23 cellular contexts compared by ENCODE assay signal in genomic region chr7:102283477-102284189, GRCh38. TPM values are rescaled to one million over a fixed set of nuclear protein-coding genes. Genes with fewer than 3 reads are reported as not detected.
DNase-seq lines count a peak whose midpoint lies in the region; ATAC-seq, FAIRE-seq and TF ChIP-seq lines count a peak whose summit lies in the region.
"Had no signal": no experiment of that assay in that cellular context is flagged by ENCODE, and none has a peak within 500 bp of the region (broad histone marks: within the 10 kb centered on the region; RNA-seq: fewer than 3 reads in every experiment).

No MANE protein-coding gene starts in this region.

- intact Hi-C loops in OCI-LY7 (cut with micrococcal nuclease; ENCODE audit: unreplicated experiment) = no loop called here
- intact Hi-C loops in endothelial cell of umbilical vein (cut with micrococcal nuclease) = no loop called here

- H3K27ac Mint-ChIP-seq in stimulated activated effector memory CD8-positive, alpha-beta T cell treated with anti-CD3 and anti-CD28 coated beads, Interleukin-12 subunit alpha, Interleukin-12 subunit beta, amount 100 ng/mL, for 72 hours = peak overlapping the region; percentile 66
- no peak overlapping the region for H3K27ac Mint-ChIP-seq in stimulated activated naive CD8-positive, alpha-beta T cell treated with anti-CD3 and anti-CD28 coated beads, Interleukin-15, amount 100 ng/mL, for 72 hours

- H3K27me3 ChIP-seq in DOHH2 (ENCODE audit: control insufficient read depth, low read length) (peaks cover 6% of the 10 kb centered on the region; the same call in 1 of the 2 replicates), endothelial cell of umbilical vein (ENCODE audit: control insufficient read depth in 2 of 2, insufficient read depth in 2 of 2, low read length in 2 of 2) (peaks cover 0 to 5% of the 10 kb centered on the region in 2 experiments)
- H3K27me3 ChIP-seq: brain microvascular endothelial cell, ovary, right atrium auricular region had no signal

- dilution Hi-C loops in endothelial cell of umbilical vein (cut with MboI; ENCODE audit: extremely low pct_ligation_motif_present, low sequenced_read_pairs) = no loop called here

- H3K4me3 ChIP-seq in DOHH2 (ENCODE audit: low read length) = no peak overlapping the region
- no peak overlapping the region for H3K4me3 ChIP-seq in OCI-LY7 (ENCODE audit: low read depth, low read length, poor library complexity, severe bottlenecking)
- H3K4me3 ChIP-seq in endothelial cell of umbilical vein (replicated peaks in 1 of 3; ENCODE audit: insufficient read depth in 1 of 3, low read depth in 1 of 3, low read length in 3 of 3) = no peak overlapping the region
- H3K4me3 ChIP-seq: ovary, right atrium auricular region had no signal

- TF ChIP-seq CTCF in DOHH2 (IDR thresholded peaks at IDR 0.05; ENCODE audit: low read depth, low read length, poor library complexity, severe bottlenecking) = no peak
- TF ChIP-seq CTCF in OCI-LY7 (conservative IDR thresholded peaks at IDR 0.05; ENCODE audit: low read length) = no peak
- no peak for TF ChIP-seq CTCF in endothelial cell of umbilical vein (IDR thresholded peaks at IDR 0.05; ENCODE audit: extremely low read depth in 1 of 2, insufficient read depth in 1 of 2, low read depth in 1 of 2, low read length in 2 of 2)

- DNase-seq in OCI-LY7 (ENCODE audit: low spot score) (no peak), endothelial cell of umbilical vein (ENCODE audit: low read depth, low spot score) (no peak), NCI-H1105 treated with DMSO at 0.1 percent for 48 hours (lab: John Stamatoyannopoulos, UW) (no peak)
- no peak for DNase-seq in stimulated activated effector memory CD8-positive, alpha-beta T cell treated with anti-CD3 and anti-CD28 coated beads, Interleukin-12 subunit alpha, Interleukin-12 subunit beta, amount 100 ng/mL, for 72 hours (ENCODE audit: low spot score in 2 of 2)
- DNase-seq in stimulated activated naive CD8-positive, alpha-beta T cell treated with anti-CD3 and anti-CD28 coated beads, Interleukin-15, amount 100 ng/mL, for 72 hours = no peak
- DNase-seq: activated CD4-positive, CD25-positive, alpha-beta regulatory T cell treated with anti-CD3 and anti-CD28 coated beads, Interleukin-2, amount 50 U/mL, for 72 hours; brain microvascular endothelial cell; DMS79 treated with DMSO at 0.1 percent for 48 hours; HCEC 1CT; head of caudate nucleus; mesenchymal stem cell; NCI-H1092 treated with DMSO at 0.1 percent for 48 hours; NCI-H2029 treated with DMSO at 0.1 percent for 48 hours; NCI-H446; NCI-H82; ovary; SHP77 treated with DMSO at 0.1 percent for 48 hours; spleen; stimulated activated CD4-positive, alpha-beta T cell treated with anti-CD3 and anti-CD28 coated beads, Interleukin-2, amount 100 ng/mL, for 48 hours had no signal

- no peak overlapping the region for H3K9ac ChIP-seq in endothelial cell of umbilical vein (replicated peaks; ENCODE audit: extremely low read depth, insufficient read depth, low read length)

- no peaks in the 10 kb centered on the region for H3K9me3 Mint-ChIP-seq in stimulated activated effector memory CD8-positive, alpha-beta T cell treated with anti-CD3 and anti-CD28 coated beads, Interleukin-12 subunit alpha, Interleukin-12 subunit beta, amount 100 ng/mL, for 72 hours
- H3K9me3 Mint-ChIP-seq in stimulated activated naive CD8-positive, alpha-beta T cell treated with anti-CD3 and anti-CD28 coated beads, Interleukin-15, amount 100 ng/mL, for 72 hours = no peaks in the 10 kb centered on the region

- H3K27me3 Mint-ChIP-seq in stimulated activated naive CD8-positive, alpha-beta T cell treated with anti-CD3 and anti-CD28 coated beads, Interleukin-15, amount 100 ng/mL, for 72 hours = peaks cover 20% of the 10 kb centered on the region

- peaks cover 22% of the 10 kb centered on the region for H3K4me1 Mint-ChIP-seq in stimulated activated effector memory CD8-positive, alpha-beta T cell treated with anti-CD3 and anti-CD28 coated beads, Interleukin-12 subunit alpha, Interleukin-12 subunit beta, amount 100 ng/mL, for 72 hours
- peaks cover 41% of the 10 kb centered on the region for H3K4me1 Mint-ChIP-seq in stimulated activated naive CD8-positive, alpha-beta T cell treated with anti-CD3 and anti-CD28 coated beads, Interleukin-15, amount 100 ng/mL, for 72 hours

- CTCF ChIA-PET in OCI-LY7 (lab: Charles Lee; ENCODE audit: unreplicated experiment) = interaction anchor here (0.6 kb wide), 1 partner anchor 418 kb away, joined by 5 read pairs; no protein-coding TSS in a partner anchor
- CTCF ChIA-PET in endothelial cell of umbilical vein (lab: Charles Lee) = interaction anchor here (0.7 to 1.2 kb wide), 2 partner anchors 37 to 109 kb away, joined by 3 read pairs; no protein-coding TSS in a partner anchor

- FAIRE-seq in endothelial cell of umbilical vein (lab: Jason Lieb, UNC) = no peak

- TF ChIP-seq POLR2A in endothelial cell of umbilical vein (IDR thresholded peaks at IDR 0.05; ENCODE audit: low read depth, low read length) = no peak

- H3K9me2 ChIP-seq in DOHH2 (replicated peaks; ENCODE audit: control insufficient read depth, low read length) (no peaks in the 10 kb centered on the region), OCI-LY7 (ENCODE audit: insufficient read depth, low read length) (no peaks in the 10 kb centered on the region)

- POLR2A ChIA-PET in OCI-LY7 (lab: Charles Lee) (interaction anchor here (0.5 to 0.7 kb wide), 3 partner anchors 18 to 1038 kb away, joined by 3 to 6 read pairs (median 3); no protein-coding TSS in a partner anchor), endothelial cell of umbilical vein (lab: Charles Lee) (interaction anchor here (0.7 kb wide), 1 partner anchor 112 kb away, joined by 4 read pairs; no protein-coding TSS in a partner anchor)

- H3K36me3 Mint-ChIP-seq in stimulated activated effector memory CD8-positive, alpha-beta T cell treated with anti-CD3 and anti-CD28 coated beads, Interleukin-12 subunit alpha, Interleukin-12 subunit beta, amount 100 ng/mL, for 72 hours = peaks cover 6% of the 10 kb centered on the region

- H3K4me1 ChIP-seq in DOHH2 (ENCODE audit: control insufficient read depth, low read length) = peaks cover 60% of the 10 kb centered on the region
- peaks cover 61% of the 10 kb centered on the region for H3K4me1 ChIP-seq in OCI-LY7 (ENCODE audit: insufficient read depth, low read length, poor library complexity, severe bottlenecking)
- peaks cover 10% of the 10 kb centered on the region for H3K4me1 ChIP-seq in endothelial cell of umbilical vein (ENCODE audit: control insufficient read depth, extremely low read depth, insufficient read depth, low read length)

- peaks cover 18% of the 10 kb centered on the region for H3K79me2 ChIP-seq in DOHH2 (ENCODE audit: control insufficient read depth, low read length)
- H3K79me2 ChIP-seq in OCI-LY7 (ENCODE audit: insufficient read depth, low read depth, low read length) = peaks cover 18% of the 10 kb centered on the region
- H3K79me2 ChIP-seq in endothelial cell of umbilical vein (ENCODE audit: control insufficient read depth, insufficient read depth, low read length) = no peaks in the 10 kb centered on the region

- H3K4me2 ChIP-seq in DOHH2 (ENCODE audit: low read length) (peak overlapping the region; percentile 18), OCI-LY7 (ENCODE audit: low read length) (peak overlapping the region; percentile 45), endothelial cell of umbilical vein (ENCODE audit: insufficient read depth, low read length) (no peak overlapping the region)

- H2AFZ ChIP-seq in OCI-LY7 (ENCODE audit: low read length) (no peak overlapping the region), endothelial cell of umbilical vein (ENCODE audit: low read depth, low read length) (no peak overlapping the region)

- peaks cover 10% of the 10 kb centered on the region for H3K36me3 ChIP-seq in DOHH2 (ENCODE audit: control insufficient read depth, low read length)
- peaks cover 11% of the 10 kb centered on the region for H3K36me3 ChIP-seq in OCI-LY7 (ENCODE audit: insufficient read depth, low read length)
- no peaks in the 10 kb centered on the region for H3K36me3 ChIP-seq in endothelial cell of umbilical vein (ENCODE audit: control insufficient read depth in 2 of 2, extremely low read depth in 1 of 2, insufficient read depth in 2 of 2, low read length in 2 of 2)
- H3K36me3 ChIP-seq: brain microvascular endothelial cell, ovary, right atrium auricular region, spleen had no signal

- H4K20me1 ChIP-seq in DOHH2 (ENCODE audit: control insufficient read depth, insufficient read depth, low read depth, low read length) (no peaks in the 10 kb centered on the region), OCI-LY7 (ENCODE audit: insufficient read depth, low read length) (no peaks in the 10 kb centered on the region), endothelial cell of umbilical vein (replicated peaks; ENCODE audit: control insufficient read depth, extremely low read depth, insufficient read depth, low read length) (no peaks in the 10 kb centered on the region)

- H3K27ac ChIP-seq in DOHH2 (ENCODE audit: low read depth, low read length) (no peak overlapping the region), OCI-LY7 (ENCODE audit: low read depth, low read length, poor library complexity, severe bottlenecking) (peak overlapping the region; percentile 32), endothelial cell of umbilical vein (ENCODE audit: insufficient read depth, low read depth, low read length) (no peak overlapping the region)
- H3K27ac ChIP-seq: brain microvascular endothelial cell, ovary, right atrium auricular region had no signal

- ATAC-seq in stimulated activated effector memory CD8-positive, alpha-beta T cell treated with anti-CD3 and anti-CD28 coated beads, Interleukin-12 subunit alpha, Interleukin-12 subunit beta, amount 100 ng/mL, for 72 hours = no peak
- ATAC-seq in stimulated activated naive CD8-positive, alpha-beta T cell treated with anti-CD3 and anti-CD28 coated beads, Interleukin-15, amount 100 ng/mL, for 72 hours = no peak
- no peak for ATAC-seq in HG02571 (IDR thresholded peaks at IDR 0.05; ENCODE audit: unreplicated experiment)
- ATAC-seq: stimulated activated naive CD8-positive, alpha-beta T cell treated with anti-CD3 and anti-CD28 coated beads, Interleukin-15, Interleukin-2, amounts not matched to agents 100 U/mL and 50 U/mL, for 24 hours had no signal

- H3K9me1 ChIP-seq in endothelial cell of umbilical vein (replicated peaks; ENCODE audit: control insufficient read depth, extremely low read depth, insufficient read depth, low read length) = no peaks in the 10 kb centered on the region

- BruUV-seq in OCI-LY7 (replicated peaks; lab: Mats Ljungman, UMichigan) (TSS peak; percentile 83), endothelial cell of umbilical vein (replicated peaks; lab: Mats Ljungman, UMichigan) (TSS peak; percentile 42)

- H3K9me3 ChIP-seq in DOHH2 (ENCODE audit: control insufficient read depth, insufficient read depth, low read length) = no peaks in the 10 kb centered on the region
- H3K9me3 ChIP-seq in OCI-LY7 (ENCODE audit: low read length) = no peaks in the 10 kb centered on the region
- no peaks in the 10 kb centered on the region for H3K9me3 ChIP-seq in endothelial cell of umbilical vein (replicated peaks; ENCODE audit: control insufficient read depth, insufficient read depth, low read length)
- H3K9me3 ChIP-seq: ovary, right atrium auricular region, spleen had no signal

- peaks cover 14% of the 10 kb centered on the region for H3F3A ChIP-seq in DOHH2 (ENCODE audit: control insufficient read depth, insufficient read depth)

- peak overlapping the region; percentile 55 for H3K4me3 Mint-ChIP-seq in stimulated activated effector memory CD8-positive, alpha-beta T cell treated with anti-CD3 and anti-CD28 coated beads, Interleukin-12 subunit alpha, Interleukin-12 subunit beta, amount 100 ng/mL, for 72 hours
- peak overlapping the region in 1 of 2 donors; percentile 18 for H3K4me3 Mint-ChIP-seq in stimulated activated naive CD8-positive, alpha-beta T cell treated with anti-CD3 and anti-CD28 coated beads, Interleukin-15, amount 100 ng/mL, for 72 hours

RNA-seq across cellular contexts. Expression of gene SH2B2, which starts 3.0 kb away (rescaled TPM):
- total RNA-seq in OCI-LY7 (2014; rRNA removed; shearing (Covaris generic)) = 27.3 and 42.0 TPM in 2 replicates
- total RNA-seq in OCI-LY7 (2022) (109 and 131 TPM in 2 replicates), endothelial cell of umbilical vein (0.25 and 0.73 TPM in 2 replicates)
- 0.69 and 1.1 TPM in 2 replicates for polyA plus RNA-seq in endothelial cell of umbilical vein
- 0.35 and 0.51 TPM in 2 replicates for polyA plus RNA-seq in endothelial cell of umbilical vein (2011; cell fraction: cytosol; rRNA removed)
- polyA plus RNA-seq in endothelial cell of umbilical vein (2011; cell fraction: nucleus; rRNA removed) = 0.28 and 0.62 TPM in 2 replicates
- polyA plus RNA-seq in endothelial cell of umbilical vein (2012) = 0.95 and 1.0 TPM in 2 replicates
- 0.17 TPM in 1 of 2 replicates, not detected in the other for polyA minus RNA-seq in endothelial cell of umbilical vein
- 3.5 TPM for polyA minus RNA-seq in endothelial cell of umbilical vein (2011; cell fraction: cytosol; rRNA and poly(A)+ RNA removed)
- 0.19 and 0.82 TPM in 2 replicates for polyA minus RNA-seq in endothelial cell of umbilical vein (2011; cell fraction: nucleus; rRNA and poly(A)+ RNA removed)

Comparison
In these comparisons a context has a peak if more than half of its experiments do, and no peak if none do; other contexts are left out.
1. RNA of gene SH2B2, which starts 3.0 kb away (total RNA-seq): 27.3 to 131 TPM in OCI-LY7; 0.25 to 0.73 TPM in endothelial cell of umbilical vein; every median in the first group is over 10 times any median in the second.